8 cellular contexts compared by ENCODE assay signal in genomic region chr18:79644006-79644665, GRCh38. TPM values are rescaled to one million over a fixed set of nuclear protein-coding genes. Genes with fewer than 3 reads are reported as not detected.
DNase-seq lines count a peak whose midpoint lies in the region; ATAC-seq and TF ChIP-seq lines count a peak whose summit lies in the region.

No MANE protein-coding gene starts in this region.

- H3K4me3 Mint-ChIP-seq in T-cell, result no peak overlapping the region

- H3K9me3 ChIP-seq in ascending aorta (no peaks in the 10 kb centered on the region), spleen (no peaks in the 10 kb centered on the region)

- peaks cover 0 to 2% of the 10 kb centered on the region in 2 donors for H3K4me1 ChIP-seq in ascending aorta
- peaks cover 12 to 26% (median 20%) of the 10 kb centered on the region in 6 donors for H3K4me1 ChIP-seq in spleen

- H3K27ac ChIP-seq in ascending aorta (no peak overlapping the region), spleen (no peak overlapping the region)

- H3K27ac Mint-ChIP-seq in T-cell, result no peak overlapping the region

- no peak for TF ChIP-seq POLR2A in spleen (IDR thresholded peaks at IDR 0.05)

- H3K36me3 Mint-ChIP-seq in T-cell, result no peaks in the 10 kb centered on the region

- DNase-seq in EL (peak; percentile 53), H7 (peak; percentile 98), MV-4-11 (lab: John Stamatoyannopoulos, UW) (peak; percentile 60), T-cell (peak; percentile 7 to 70 (median 52)), ascending aorta (ENCODE audit: low spot score in 2 of 2) (no peak), hypothalamus (lab: John Stamatoyannopoulos, UW) (peak in 36 of 51 donors; percentile 12 to 72 (median 48)), spleen (peak; percentile 91)

- ATAC-seq in T-cell (replicated peaks in 1 of 4) (peak; percentile 70 to 86 (median 79)), GM18873 (IDR thresholded peaks at IDR 0.05; ENCODE audit: low FRiP score, unreplicated experiment) (no peak)

- TF ChIP-seq CTCF in ascending aorta (IDR thresholded peaks at IDR 0.05) (peak; percentile 90 to 100 (median 98)), spleen (IDR thresholded peaks at IDR 0.05 in 8 of 11, conservative IDR thresholded peaks at IDR 0.05 in 3 of 11) (peak; percentile 75 to 96 (median 92))

- H3K36me3 ChIP-seq in H7 (replicated peaks; ENCODE audit: control insufficient read depth, insufficient read depth, low read length), result no peaks in the 10 kb centered on the region
- no peaks in the 10 kb centered on the region for H3K36me3 ChIP-seq in ascending aorta
- H3K36me3 ChIP-seq in spleen, result no peaks in the 10 kb centered on the region

- no peak overlapping the region for H3K4me3 ChIP-seq in H7 (ENCODE audit: insufficient read depth, low read depth, low read length)
- no peak overlapping the region for H3K4me3 ChIP-seq in ascending aorta
- peak overlapping the region in 1 of 8 donors; percentile 24 for H3K4me3 ChIP-seq in spleen

- H3K27me3 Mint-ChIP-seq in T-cell, result peaks cover 2 to 10% of the 10 kb centered on the region in 2 donors

- CTCF ChIA-PET in T-cell (lab: Charles Lee), result interaction anchor here in 1 of 2 donors (1.1 kb wide), 1 partner anchor 268 kb away, joined by 4 read pairs; no protein-coding TSS in a partner anchor

- POLR2A ChIA-PET in T-cell (lab: Charles Lee), result no interaction called here

- WGBS in spleen, 5 donors, result 9 to 12% (median 10%) methylated on average over 18 to 22 of the region's 22 CpGs

- no peaks in the 10 kb centered on the region for H3K9me3 Mint-ChIP-seq in T-cell

- H3K27me3 ChIP-seq in H7 (ENCODE audit: control insufficient read depth, insufficient read depth, low read length), result no peaks in the 10 kb centered on the region
- H3K27me3 ChIP-seq in ascending aorta, result no peaks in the 10 kb centered on the region
- H3K27me3 ChIP-seq in spleen (replicated peaks in 1 of 7), result peaks cover 0 to 13% (median 0%) of the 10 kb centered on the region in 7 donors

- intact Hi-C loops in ascending aorta (cut with DNase I) (loop anchor here (1.0 to 2.0 kb wide), 2 partner anchors 115 to 265 kb away; no protein-coding TSS in a partner anchor), spleen (cut with DNase I; ENCODE audit: low total_unique reads) (loop anchor here (2.0 to 5.0 kb wide), 2 partner anchors 117 to 263 kb away; no protein-coding TSS in a partner anchor)

- peaks cover 0 to 11% (median 10%) of the 10 kb centered on the region in 3 donors for H3K4me1 Mint-ChIP-seq in T-cell

RNA-seq across cellular contexts. Expression of gene CTDP1, which starts 35.5 kb away (rescaled TPM):
- total RNA-seq in H7 (2014; rRNA removed; shearing (Covaris generic)), result 38.9 and 39.1 TPM in 2 replicates
- total RNA-seq in T-cell (10 to 100 TPM; 46.3 to 78.0 (median 49.4) TPM), ascending aorta (31.7 TPM), spleen (10 to 100 TPM; 24.5 to 54.6 (median 30.5) TPM)
- polyA plus RNA-seq in spleen, result 10 to 100 TPM; 13.6 to 20.8 (median 18.0) TPM

Comparison
In these comparisons a context has a peak if more than half of its experiments do, and no peak if none do; other contexts are left out.
1. DNase-seq: peak in EL (single experiment), H7 (single experiment), MV-4-11 (single experiment), T-cell (34 of 34), hypothalamus (36 of 51) and spleen (single experiment); none in ascending aorta (0 of 2).